8 cellular contexts compared by ENCODE assay signal in genomic region chr5:55994502-55994997, GRCh38. TPM values are rescaled to one million over a fixed set of nuclear protein-coding genes. Genes with fewer than 3 reads are reported as not detected.
DNase-seq lines count a peak whose midpoint lies in the region; ATAC-seq, FAIRE-seq and TF ChIP-seq lines count a peak whose summit lies in the region.

TSS of gene IL6ST (minus strand) at chr5:55994963. CDS start at chr5:55976278, 18,685 bp downstream.

- DNase-seq in stimulated activated CD8-positive, alpha-beta memory T cell treated with anti-CD3 and anti-CD28 coated beads, Interleukin-12 subunit alpha, Interleukin-12 subunit beta, amount 100 ng/mL, for 1 hour (ENCODE audit: low read depth) = peak; percentile 24
- DNase-seq in stimulated activated CD8-positive, alpha-beta memory T cell treated with anti-CD3 and anti-CD28 coated beads, Interleukin-4, amount 100 ng/mL, for 48 hours = no peak
- peak; percentile 70 for DNase-seq in astrocyte (ENCODE audit: low read depth)
- peak; percentile 85 for DNase-seq in hepatocyte (ENCODE audit: low spot score)
- no peak for DNase-seq in retinal pigment epithelial cell (ENCODE audit: low read depth)
- DNase-seq in GM19240 (ENCODE audit: insufficient read length, low spot score) = no peak

- peak; percentile 45 for ATAC-seq in HG02759 (IDR thresholded peaks at IDR 0.05; ENCODE audit: unreplicated experiment)

- peaks cover 1% of the 10 kb centered on the region for H3K9me3 Mint-ChIP-seq in astrocyte (ENCODE audit: unreplicated experiment)

- H3K36me3 ChIP-seq in OCI-LY3 (replicated peaks; ENCODE audit: low read depth, low read length) (no peaks in the 10 kb centered on the region), astrocyte (ENCODE audit: insufficient read depth, low read length) (no peaks in the 10 kb centered on the region), hepatocyte (replicated peaks; ENCODE audit: insufficient read depth, low read depth) (no peaks in the 10 kb centered on the region)

- no peaks in the 10 kb centered on the region for H3K36me3 Mint-ChIP-seq in astrocyte (ENCODE audit: low read depth, unreplicated experiment)

- H3K79me2 ChIP-seq in OCI-LY3 (ENCODE audit: low read length) (peaks cover 11% of the 10 kb centered on the region; the same call in 1 of the 2 replicates), astrocyte (ENCODE audit: insufficient read depth, low read length) (peaks cover 49% of the 10 kb centered on the region), hepatocyte (peaks cover 57% of the 10 kb centered on the region)

- H3K27me3 Mint-ChIP-seq in astrocyte (ENCODE audit: low read depth, unreplicated experiment) = no peaks in the 10 kb centered on the region

- no peaks in the 10 kb centered on the region for H3K9me2 ChIP-seq in hepatocyte (replicated peaks; ENCODE audit: insufficient read depth)

- peaks cover 27% of the 10 kb centered on the region for H3K4me1 Mint-ChIP-seq in astrocyte (ENCODE audit: low read depth, unreplicated experiment)

- H3K27ac ChIP-seq in OCI-LY3 (ENCODE audit: low read length) (peak within 1 kb of the TSS; percentile 57), astrocyte (ENCODE audit: low read depth, low read length) (peak within 1 kb of the TSS; percentile 97), hepatocyte (peak within 1 kb of the TSS; percentile 100)

- peak within 1 kb of the TSS; percentile 97 for H3K27ac Mint-ChIP-seq in astrocyte (ENCODE audit: unreplicated experiment)

- H3K9ac ChIP-seq in OCI-LY3 (ENCODE audit: low read length) (peak within 1 kb of the TSS; percentile 89), astrocyte (ENCODE audit: low read length) (peak within 1 kb of the TSS; percentile 97)

- H3K9me3 ChIP-seq in OCI-LY3 (ENCODE audit: insufficient read depth, low read length) = no peaks in the 10 kb centered on the region; the same call in 1 of the 2 replicates
- no peaks in the 10 kb centered on the region for H3K9me3 ChIP-seq in astrocyte (ENCODE audit: insufficient read depth, low read depth, low read length)
- no peaks in the 10 kb centered on the region for H3K9me3 ChIP-seq in hepatocyte (ENCODE audit: low read depth)

- FAIRE-seq in astrocyte (lab: Jason Lieb, UNC) = no peak

- H3K4me2 ChIP-seq in OCI-LY3 (ENCODE audit: low read length) (peak within 1 kb of the TSS; percentile 92), astrocyte (ENCODE audit: low read length) (peak within 1 kb of the TSS; percentile 92), hepatocyte (peak within 1 kb of the TSS; percentile 82)

- TF ChIP-seq CTCF in OCI-LY3 (IDR thresholded peaks at IDR 0.05; ENCODE audit: low read depth, low read length) (no peak), astrocyte (IDR thresholded peaks at IDR 0.05; ENCODE audit: insufficient read depth, low read depth, low read length) (no peak), hepatocyte (IDR thresholded peaks at IDR 0.05; ENCODE audit: poor library complexity) (no peak), retinal pigment epithelial cell (conservative IDR thresholded peaks at IDR 0.05; ENCODE audit: low read depth, low read length) (no peak)

- WGBS in hepatocyte (ENCODE audit: low lambda C conversion rate, missing lambda C conversion rate) = 3% methylated on average over 46 of the region's 48 CpGs

- H4K20me1 ChIP-seq in OCI-LY3 (ENCODE audit: insufficient read depth, low read length) (peaks cover 10% of the 10 kb centered on the region), astrocyte (ENCODE audit: insufficient read depth, low read length) (peaks cover 34% of the 10 kb centered on the region), hepatocyte (ENCODE audit: insufficient read depth, poor library complexity, severe bottlenecking) (peaks cover 37% of the 10 kb centered on the region)

- H3K4me3 ChIP-seq in OCI-LY3 (ENCODE audit: low read length) = peak within 1 kb of the TSS; percentile 90
- H3K4me3 ChIP-seq in astrocyte (ENCODE audit: insufficient read depth, low read depth, low read length) = peak within 1 kb of the TSS; percentile 91
- peak within 1 kb of the TSS; percentile 81 for H3K4me3 ChIP-seq in hepatocyte
- peak within 1 kb of the TSS; percentile 65 for H3K4me3 ChIP-seq in retinal pigment epithelial cell (ENCODE audit: low read length)

- peaks cover 5% of the 10 kb centered on the region; the same call in 1 of the 2 replicates for H3K4me1 ChIP-seq in OCI-LY3 (ENCODE audit: low read length)
- peaks cover 23% of the 10 kb centered on the region for H3K4me1 ChIP-seq in astrocyte (ENCODE audit: insufficient read depth, low read length)
- peaks cover 14% of the 10 kb centered on the region for H3K4me1 ChIP-seq in hepatocyte (ENCODE audit: insufficient read depth)

- H3K4me3 Mint-ChIP-seq in astrocyte (ENCODE audit: unreplicated experiment) = peak within 1 kb of the TSS; percentile 100

- H3K27me3 ChIP-seq in OCI-LY3 (ENCODE audit: low read depth, low read length) (peaks cover 13% of the 10 kb centered on the region; the same call in 1 of the 2 replicates), astrocyte (ENCODE audit: insufficient read depth, low read length) (no peaks in the 10 kb centered on the region), hepatocyte (no peaks in the 10 kb centered on the region)

- H2AFZ ChIP-seq in OCI-LY3 (ENCODE audit: low read depth, low read length) (peak within 1 kb of the TSS; percentile 91), astrocyte (ENCODE audit: low read depth, low read length) (peak within 1 kb of the TSS; percentile 88), hepatocyte (peak within 1 kb of the TSS; percentile 39)

RNA-seq across cellular contexts. Expression of gene IL6ST, which starts in this region (rescaled TPM):
- total RNA-seq in astrocyte = 141 and 158 TPM in 2 replicates
- total RNA-seq in hepatocyte = 503 and 527 TPM in 2 replicates
- polyA plus RNA-seq in hepatocyte = 173 and 219 TPM in 2 replicates

Comparison
In these comparisons a context has a peak if more than half of its experiments do, and no peak if none do; other contexts are left out.
1. DNase-seq: peak in stimulated activated CD8-positive, alpha-beta memory T cell treated with anti-CD3 and anti-CD28 coated beads, Interleukin-12 subunit alpha, Interleukin-12 subunit beta, amount 100 ng/mL, for 1 hour (single experiment), astrocyte (single experiment) and hepatocyte (single experiment); none in stimulated activated CD8-positive, alpha-beta memory T cell treated with anti-CD3 and anti-CD28 coated beads, Interleukin-4, amount 100 ng/mL, for 48 hours (single experiment), retinal pigment epithelial cell (single experiment) and GM19240 (single experiment).
2. H2AFZ ChIP-seq: peak in every context shown above with its lines; median percentile 91 in OCI-LY3; 88 in astrocyte; 39 in hepatocyte.
3. Peak in every context shown above with its lines, with median percentiles within 50 percentile points of each other: H3K27ac ChIP-seq, H3K4me2 ChIP-seq and H3K4me3 ChIP-seq.